13 cellular contexts compared by ENCODE assay signal in genomic region chr7:74773760-74774750, GRCh38. TPM values are rescaled to one million over a fixed set of nuclear protein-coding genes. Genes with fewer than 3 reads are reported as not detected.
DNase-seq lines count a peak whose midpoint lies in the region; ATAC-seq and TF ChIP-seq lines count a peak whose summit lies in the region.
"Not testable (repeated sequence)": the region's sequence is repeated elsewhere in the genome, so short reads cannot be mapped to it uniquely, and the experiment has no call there.
"Had no signal": no experiment of that assay in that cellular context is flagged by ENCODE, and none has a peak within 500 bp of the region (broad histone marks: within the 10 kb centered on the region; RNA-seq: fewer than 3 reads in every experiment).

Gene NCF1 (plus strand): TSS chr7:74774011. CDS start chr7:74774032, 21 bp downstream.

- not testable (repeated sequence) for DNase-seq in CD14-positive monocyte (ENCODE audit: low spot score); Right ventricle myocardium superior; natural killer cell

- not testable (repeated sequence) for TF ChIP-seq CTCF in CD14-positive monocyte (IDR thresholded peaks at IDR 0.05); natural killer cell (IDR thresholded peaks at IDR 0.05)

- H3K36me3 Mint-ChIP-seq in CD14-positive monocyte, natural killer cell: not testable (repeated sequence)

- not testable (repeated sequence) for H3K27ac Mint-ChIP-seq in CD14-positive monocyte, natural killer cell

- H3K4me3 Mint-ChIP-seq in CD14-positive monocyte, natural killer cell: not testable (repeated sequence)

- intact Hi-C loops in CD14-positive monocyte (cut with micrococcal nuclease); Right ventricle myocardium superior (cut with DNase I); natural killer cell (cut with micrococcal nuclease): not testable (repeated sequence)

- not testable (repeated sequence) for H3K9me3 Mint-ChIP-seq in CD14-positive monocyte, natural killer cell

- H3K4me1 Mint-ChIP-seq in CD14-positive monocyte, natural killer cell: not testable (repeated sequence)

- not testable (repeated sequence) for H3K27me3 Mint-ChIP-seq in CD14-positive monocyte (ENCODE audit: low read depth in 3 of 3); natural killer cell (ENCODE audit: low read depth in 2 of 2)

- ATAC-seq in GM18909 (IDR thresholded peaks at IDR 0.05; ENCODE audit: poor library complexity, unreplicated experiment) (peak; percentile 86), GM21390 (IDR thresholded peaks at IDR 0.05; ENCODE audit: unreplicated experiment) (peak; percentile 79), HG02759 (IDR thresholded peaks at IDR 0.05; ENCODE audit: unreplicated experiment) (peak; percentile 81), HG03103 (IDR thresholded peaks at IDR 0.05; ENCODE audit: low read depth, unreplicated experiment) (peak; percentile 86), HG03565 (IDR thresholded peaks at IDR 0.05; ENCODE audit: unreplicated experiment) (peak; percentile 67), Right ventricle myocardium superior (ENCODE audit: poor library complexity) (peak; percentile 77), natural killer cell (peak; percentile 53 to 83 (median 64))

RNA-seq across cellular contexts. Expression of gene NCF1, which starts in this region (rescaled TPM):
- polyA plus RNA-seq in CD14-positive monocyte, result 100 to 1,000 TPM; 489 to 508 TPM
- total RNA-seq in Right ventricle myocardium superior, result 6.0 TPM
- total RNA-seq in natural killer cell, result 10 to 100 TPM in 1 of 3 donors, 1 to 10 TPM in 2; 3.8 to 62.2 (median 8.0) TPM
- total RNA-seq: A172, HFFc6, IMR-90, NCI-H460 had no signal
- polyA plus RNA-seq: fibroblast of lung, IMR-90 had no signal
